Comparison of ENCODE assay signal across 36 cellular contexts in genomic region chr3:46843508-46843907, GRCh38. TPM values are rescaled to one million over a fixed set of nuclear protein-coding genes. Genes with fewer than 3 reads are reported as not detected.
"Had no signal": no experiment of that assay in that cellular context is flagged by ENCODE, and none has a peak within 500 bp of the region (broad histone marks: within the 10 kb centered on the region; RNA-seq: fewer than 3 reads in every experiment).

No MANE protein-coding gene starts in this region.

- H3K4me3 Mint-ChIP-seq: activated B cell treated with CpG ODN at 0.5 μM for 24 hours; activated CD4-positive, alpha-beta memory T cell treated with anti-CD3 and anti-CD28 coated beads for 36 hours; activated CD4-positive, alpha-beta T cell treated with anti-CD3 and anti-CD28 coated beads, Interleukin-2, amount 10 ng/mL, durations not matched to agents 24 days and 14 days; activated naive CD4-positive, alpha-beta T cell treated with anti-CD3 and anti-CD28 coated beads for 36 hours; activated naive CD8-positive, alpha-beta T cell treated with anti-CD3 and anti-CD28 coated beads for 36 hours; activated T-cell treated with anti-CD3 and anti-CD28 coated beads, Interleukin-2, amount 50 U/mL, for 4 hours; activated T-cell treated with anti-CD3 and anti-CD28 coated beads, Interleukin-2, amount 50 U/mL, for 72 hours; activated T-helper 1 cell treated with anti-CD3 and anti-CD28 coated beads, Interleukin-12 subunit alpha, Interleukin-12 subunit beta, Interleukin-2, Interleukin-4 antibody, amounts not matched to agents 30 ng/mL and 10 ng/mL and 1 ng/mL, durations not matched to agents 14 hours and 24 hours and 36 hours; activated T-helper 17 cell treated with anti-CD3 and anti-CD28 coated beads, Interleukin-2, amount 50 U/mL, for 72 hours; central memory CD8-positive, alpha-beta T cell; T-helper 1 cell treated with Interleukin-12 subunit alpha and Interleukin-12 subunit beta and Interleukin-4 antibody, amounts not matched to agents 30 μg/mL and 1 μg/mL, for 36 hours; T-helper 2 cell treated with Interferon-gamma antibody and Interleukin-4, amounts not matched to agents 5 μg/mL and 100 μg/mL, for 36 hours had no signal

- DNase-seq: activated B cell treated with CpG ODN at 0.5 μM for 24 hours; activated CD4-positive, alpha-beta memory T cell treated with anti-CD3 and anti-CD28 coated beads for 36 hours; activated CD4-positive, alpha-beta T cell treated with anti-CD3 and anti-CD28 coated beads for 4 hours; activated CD4-positive, alpha-beta T cell treated with anti-CD3 and anti-CD28 coated beads, Interleukin-2, amount 50 U/mL, for 1 hour; activated CD4-positive, alpha-beta T cell treated with anti-CD3 and anti-CD28 coated beads, Interleukin-2, amount 50 U/mL, for 4 hours; activated CD4-positive, CD25-positive, alpha-beta regulatory T cell treated with anti-CD3 and anti-CD28 coated beads, Interleukin-2, amount 50 U/mL, for 72 hours; activated effector memory CD4-positive, alpha-beta T cell treated with anti-CD3 and anti-CD28 coated beads, Interleukin-2, amount 50 U/mL, for 16 hours; activated gamma-delta T cell treated with Interleukin-2 at 50 U/mL for 16 hours; activated naive CD4-positive, alpha-beta T cell; activated naive CD4-positive, alpha-beta T cell treated with anti-CD3 and anti-CD28 coated beads for 36 hours; activated naive CD4-positive, alpha-beta T cell treated with anti-CD3 and anti-CD28 coated beads, Interleukin-2, amount 50 U/mL, for 16 hours; activated naive CD8-positive, alpha-beta T cell treated with anti-CD3 and anti-CD28 coated beads for 36 hours; activated T-cell treated with anti-CD3 and anti-CD28 coated beads for 4 hours; activated T-cell treated with anti-CD3 and anti-CD28 coated beads, Interleukin-2, amount 50 U/mL, for 1 hour; activated T-cell treated with anti-CD3 and anti-CD28 coated beads, Interleukin-2, amount 50 U/mL, for 4 hours; activated T-cell treated with anti-CD3 and anti-CD28 coated beads, Interleukin-2, amount 50 U/mL, for 72 hours; adrenal gland; amniotic stem cell; aorta; body of pancreas; brain microvascular endothelial cell; caudate nucleus; cerebellar nuclear complex; T-helper 1 cell; T-helper 2 cell; T-helper 9 cell had no signal

- H3K27me3 Mint-ChIP-seq: activated B cell treated with CpG ODN at 0.5 μM for 24 hours; activated T-helper 17 cell treated with anti-CD3 and anti-CD28 coated beads, Interleukin-2, amount 50 U/mL, for 72 hours; central memory CD8-positive, alpha-beta T cell had no signal

- H3K4me1 Mint-ChIP-seq: activated naive CD8-positive, alpha-beta T cell treated with anti-CD3 and anti-CD28 coated beads for 36 hours; activated T-helper 17 cell treated with anti-CD3 and anti-CD28 coated beads, Interleukin-2, amount 50 U/mL, for 72 hours had no signal

- H3K4me3 ChIP-seq: adrenal gland, body of pancreas, breast epithelium had no signal

- H3K36me3 ChIP-seq: adrenal gland, brain microvascular endothelial cell, breast epithelium had no signal

- H3K27ac ChIP-seq: adrenal gland, body of pancreas, brain microvascular endothelial cell, breast epithelium, VCaP had no signal

- H3K27ac Mint-ChIP-seq: activated B cell treated with CpG ODN at 0.5 μM for 24 hours; activated CD4-positive, alpha-beta memory T cell treated with anti-CD3 and anti-CD28 coated beads for 36 hours; activated CD4-positive, alpha-beta T cell treated with anti-CD3 and anti-CD28 coated beads, Interleukin-2, amount 10 ng/mL, durations not matched to agents 24 days and 14 days; activated naive CD4-positive, alpha-beta T cell treated with anti-CD3 and anti-CD28 coated beads for 36 hours; activated naive CD4-positive, alpha-beta T cell treated with anti-CD3 and anti-CD28 coated beads, Interleukin-2, amount 50 U/mL, for 72 hours; activated naive CD8-positive, alpha-beta T cell treated with anti-CD3 and anti-CD28 coated beads for 36 hours; activated T-cell treated with anti-CD3 and anti-CD28 coated beads, Interleukin-2, amount 50 U/mL, for 72 hours; activated T-helper 1 cell treated with anti-CD3 and anti-CD28 coated beads, Interleukin-12 subunit alpha, Interleukin-12 subunit beta, Interleukin-2, Interleukin-4 antibody, amounts not matched to agents 30 ng/mL and 10 ng/mL and 1 ng/mL, durations not matched to agents 14 hours and 24 hours and 36 hours; activated T-helper 17 cell treated with anti-CD3 and anti-CD28 coated beads, Interleukin-2, amount 50 U/mL, for 72 hours; T-helper 1 cell treated with Interleukin-12 subunit alpha and Interleukin-12 subunit beta and Interleukin-4 antibody, amounts not matched to agents 30 μg/mL and 1 μg/mL, for 36 hours; T-helper 2 cell treated with Interferon-gamma antibody and Interleukin-4, amounts not matched to agents 5 μg/mL and 100 μg/mL, for 36 hours had no signal

- H3K27me3 ChIP-seq: adrenal gland, body of pancreas, brain microvascular endothelial cell, breast epithelium had no signal

- ATAC-seq: activated naive CD4-positive, alpha-beta T cell treated with anti-CD3 and anti-CD28 coated beads, Interleukin-2, amount 50 U/mL, for 72 hours; activated T-cell treated with anti-CD3 and anti-CD28 coated beads, Interleukin-2, amount 50 U/mL, for 4 hours; activated T-cell treated with anti-CD3 and anti-CD28 coated beads, Interleukin-2, amount 50 U/mL, for 72 hours; activated T-helper 17 cell treated with anti-CD3 and anti-CD28 coated beads, Interleukin-2, amount 50 U/mL, for 72 hours; body of pancreas had no signal

RNA-seq across cellular contexts. Expression of gene MYL3, which starts 19.7 kb away (rescaled TPM):
- total RNA-seq: activated B cell treated with CpG ODN at 0.5 μM for 24 hours; activated CD4-positive, alpha-beta memory T cell treated with anti-CD3 and anti-CD28 coated beads for 36 hours; activated CD4-positive, alpha-beta T cell treated with anti-CD3 and anti-CD28 coated beads, Interleukin-2, amount 10 ng/mL, durations not matched to agents 24 days and 14 days; activated CD8-positive, alpha-beta memory T cell treated with anti-CD3 and anti-CD28 coated beads for 36 hours; activated naive CD4-positive, alpha-beta T cell treated with anti-CD3 and anti-CD28 coated beads for 36 hours; activated naive CD4-positive, alpha-beta T cell treated with anti-CD3 and anti-CD28 coated beads, Interleukin-2, amount 50 U/mL, for 72 hours; activated naive CD8-positive, alpha-beta T cell treated with anti-CD3 and anti-CD28 coated beads for 36 hours; activated T-cell treated with anti-CD3 and anti-CD28 coated beads, Interleukin-2, amount 50 U/mL, for 4 hours; activated T-cell treated with anti-CD3 and anti-CD28 coated beads, Interleukin-2, amount 50 U/mL, for 72 hours; activated T-helper 1 cell treated with anti-CD3 and anti-CD28 coated beads, Interleukin-12 subunit alpha, Interleukin-12 subunit beta, Interleukin-2, Interleukin-4 antibody, amounts not matched to agents 30 ng/mL and 10 ng/mL and 1 ng/mL, durations not matched to agents 14 hours and 24 hours and 36 hours; activated T-helper 17 cell treated with anti-CD3 and anti-CD28 coated beads, Interleukin-2, amount 50 U/mL, for 72 hours had no signal

RNA-seq across cellular contexts. Expression of gene PTH1R, which starts 34.0 kb away (rescaled TPM):
- total RNA-seq: activated B cell treated with CpG ODN at 0.5 μM for 24 hours; activated CD4-positive, alpha-beta memory T cell treated with anti-CD3 and anti-CD28 coated beads for 36 hours; activated CD4-positive, alpha-beta T cell treated with anti-CD3 and anti-CD28 coated beads, Interleukin-2, amount 10 ng/mL, durations not matched to agents 24 days and 14 days; activated CD8-positive, alpha-beta memory T cell treated with anti-CD3 and anti-CD28 coated beads for 36 hours; activated naive CD4-positive, alpha-beta T cell treated with anti-CD3 and anti-CD28 coated beads for 36 hours; activated naive CD4-positive, alpha-beta T cell treated with anti-CD3 and anti-CD28 coated beads, Interleukin-2, amount 50 U/mL, for 72 hours; activated naive CD8-positive, alpha-beta T cell treated with anti-CD3 and anti-CD28 coated beads for 36 hours; activated T-cell treated with anti-CD3 and anti-CD28 coated beads, Interleukin-2, amount 50 U/mL, for 4 hours; activated T-cell treated with anti-CD3 and anti-CD28 coated beads, Interleukin-2, amount 50 U/mL, for 72 hours; activated T-helper 1 cell treated with anti-CD3 and anti-CD28 coated beads, Interleukin-12 subunit alpha, Interleukin-12 subunit beta, Interleukin-2, Interleukin-4 antibody, amounts not matched to agents 30 ng/mL and 10 ng/mL and 1 ng/mL, durations not matched to agents 14 hours and 24 hours and 36 hours; activated T-helper 17 cell treated with anti-CD3 and anti-CD28 coated beads, Interleukin-2, amount 50 U/mL, for 72 hours had no signal
